ENCODE assay signal across 8 cellular contexts in the genomic region with DNA sequence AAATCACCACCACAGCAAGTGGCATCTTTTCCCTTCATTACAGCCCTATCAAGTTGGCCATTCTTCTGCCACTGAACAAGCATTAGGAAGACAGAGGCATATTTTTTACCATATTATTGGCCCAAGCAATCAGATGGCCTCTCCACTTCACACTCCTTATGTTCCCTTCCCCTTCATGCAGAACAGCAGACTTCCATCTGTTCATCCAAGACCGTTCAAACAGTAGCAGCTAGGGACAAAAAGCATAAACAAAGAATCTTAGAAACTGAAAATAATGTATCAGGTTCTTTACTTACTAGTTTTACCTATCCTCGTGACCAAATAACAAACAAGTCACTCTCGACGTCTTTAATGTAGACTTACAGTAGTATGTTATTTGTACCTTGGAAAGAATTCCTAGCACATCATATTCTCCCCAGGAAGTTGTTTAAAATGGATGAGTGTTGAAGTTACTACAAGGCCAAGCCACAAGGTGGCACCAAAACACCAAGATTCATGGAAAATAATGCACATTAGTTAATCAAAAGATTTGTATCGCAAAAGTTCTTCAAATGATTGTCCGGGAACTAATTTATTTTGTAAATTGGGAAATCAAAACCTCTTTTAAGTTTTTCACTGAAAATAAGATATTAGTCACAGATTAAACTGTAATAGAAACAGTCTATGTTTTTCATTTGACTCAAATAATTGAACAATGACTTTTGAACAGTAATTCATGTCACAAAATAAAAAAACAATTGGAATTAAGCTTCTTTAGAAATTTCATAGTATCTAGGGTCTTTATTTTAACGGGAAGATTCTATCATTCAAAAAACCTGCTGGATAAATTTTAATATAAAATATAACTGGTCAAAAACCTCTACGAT.
DNase-seq lines count a peak whose midpoint lies in the region; ATAC-seq and TF ChIP-seq lines count a peak whose summit lies in the region.

No MANE protein-coding gene starts in this region.

- CTCF ChIA-PET in activated CD4-positive, alpha-beta memory T cell treated with anti-CD3 and anti-CD28 coated beads for 36 hours (lab: Charles Lee): interaction anchor here (0.6 to 1.4 kb wide), 12 partner anchors 10 to 724 kb away, joined by 3 to 6 read pairs (median 3); no protein-coding TSS in a partner anchor

- H3K27ac Mint-ChIP-seq in activated CD4-positive, alpha-beta memory T cell treated with anti-CD3 and anti-CD28 coated beads for 36 hours: no peak overlapping the region
- H3K27ac Mint-ChIP-seq in neural progenitor cell: peak overlapping the region; percentile 27

- H3K27me3 Mint-ChIP-seq in activated CD4-positive, alpha-beta memory T cell treated with anti-CD3 and anti-CD28 coated beads for 36 hours: no peaks in the 10 kb centered on the region
- no peaks in the 10 kb centered on the region for H3K27me3 Mint-ChIP-seq in neural progenitor cell (ENCODE audit: insufficient read depth, low read depth)

- H3F3A ChIP-seq in neural progenitor cell (ENCODE audit: low read depth): no peaks in the 10 kb centered on the region

- TF ChIP-seq CTCF in BE2C (IDR thresholded peaks at IDR 0.05; ENCODE audit: low read depth, low read length): peak; percentile 79
- peak; percentile 70 for TF ChIP-seq CTCF in epithelial cell of esophagus (IDR thresholded peaks at IDR 0.05; ENCODE audit: insufficient read depth, low read depth, low read length, missing control alignments)
- peak; percentile 90 for TF ChIP-seq CTCF in neural progenitor cell (IDR thresholded peaks at IDR 0.05)
- peak; percentile 78 for TF ChIP-seq CTCF in upper lobe of right lung (IDR thresholded peaks at IDR 0.05)

- H3K4me3 ChIP-seq in BE2C (ENCODE audit: low read depth, low read length) (no peak overlapping the region), epithelial cell of esophagus (ENCODE audit: low read length) (no peak overlapping the region), neural progenitor cell (no peak overlapping the region), upper lobe of right lung (no peak overlapping the region)

- POLR2A ChIA-PET in activated CD4-positive, alpha-beta memory T cell treated with anti-CD3 and anti-CD28 coated beads for 36 hours (lab: Charles Lee): no interaction called here

- peaks cover 16% of the 10 kb centered on the region for H3K36me3 Mint-ChIP-seq in activated CD4-positive, alpha-beta memory T cell treated with anti-CD3 and anti-CD28 coated beads for 36 hours
- peaks cover 1% of the 10 kb centered on the region for H3K36me3 Mint-ChIP-seq in neural progenitor cell

- no peaks in the 10 kb centered on the region for H3K9me3 Mint-ChIP-seq in activated CD4-positive, alpha-beta memory T cell treated with anti-CD3 and anti-CD28 coated beads for 36 hours
- no peaks in the 10 kb centered on the region for H3K9me3 Mint-ChIP-seq in neural progenitor cell

- no peaks in the 10 kb centered on the region for H4K20me1 ChIP-seq in neural progenitor cell (ENCODE audit: low read depth)

- no peak overlapping the region for H3K9ac ChIP-seq in neural progenitor cell

- no peak overlapping the region for H2AFZ ChIP-seq in neural progenitor cell (replicated peaks)

- H3K36me3 ChIP-seq in BE2C: no peaks in the 10 kb centered on the region; the same call in 1 of the 2 replicates
- H3K36me3 ChIP-seq in neural progenitor cell: no peaks in the 10 kb centered on the region
- peaks cover 30% of the 10 kb centered on the region for H3K36me3 ChIP-seq in upper lobe of right lung

- H3K9me3 ChIP-seq in BE2C (no peaks in the 10 kb centered on the region), neural progenitor cell (ENCODE audit: low read depth) (no peaks in the 10 kb centered on the region), upper lobe of right lung (no peaks in the 10 kb centered on the region)

- ATAC-seq in GM21619 (IDR thresholded peaks at IDR 0.05; ENCODE audit: unreplicated experiment): peak; percentile 61
- ATAC-seq in upper lobe of right lung: peak; percentile 67
- ATAC-seq in HG03196 (IDR thresholded peaks at IDR 0.05; ENCODE audit: unreplicated experiment): no peak

- H3K27me3 ChIP-seq in BE2C (no peaks in the 10 kb centered on the region), neural progenitor cell (no peaks in the 10 kb centered on the region), upper lobe of right lung (no peaks in the 10 kb centered on the region)

- H3K4me1 ChIP-seq in BE2C: no peaks in the 10 kb centered on the region
- peaks cover 7% of the 10 kb centered on the region for H3K4me1 ChIP-seq in neural progenitor cell
- H3K4me1 ChIP-seq in upper lobe of right lung: no peaks in the 10 kb centered on the region

- no peaks in the 10 kb centered on the region for H3K79me2 ChIP-seq in neural progenitor cell (ENCODE audit: low read depth)

- intact Hi-C loops in activated CD4-positive, alpha-beta memory T cell treated with anti-CD3 and anti-CD28 coated beads for 36 hours (cut with micrococcal nuclease): loop anchor here (1.0 to 5.0 kb wide), 5 partner anchors 110 to 723 kb away; a partner anchor contains a TSS
- intact Hi-C loops in upper lobe of right lung (cut with DNase I): no loop called here

- DNase-seq in BE2C (peak; percentile 56), NCI-H345 (lab: John Stamatoyannopoulos, UW) (peak; percentile 41), epithelial cell of esophagus (ENCODE audit: low read depth) (peak; percentile 65), neural progenitor cell (ENCODE audit: low spot score) (peak; percentile 62), upper lobe of right lung (no peak)
- DNase-seq in activated CD4-positive, alpha-beta memory T cell treated with anti-CD3 and anti-CD28 coated beads for 36 hours: peak; percentile 40

- no peaks in the 10 kb centered on the region for H3K4me1 Mint-ChIP-seq in activated CD4-positive, alpha-beta memory T cell treated with anti-CD3 and anti-CD28 coated beads for 36 hours (ENCODE audit: low read depth)
- no peaks in the 10 kb centered on the region for H3K4me1 Mint-ChIP-seq in neural progenitor cell

- H3K4me2 ChIP-seq in neural progenitor cell: no peak overlapping the region

- H3K4me3 Mint-ChIP-seq in activated CD4-positive, alpha-beta memory T cell treated with anti-CD3 and anti-CD28 coated beads for 36 hours: no peak overlapping the region
- no peak overlapping the region for H3K4me3 Mint-ChIP-seq in neural progenitor cell

- H3K27ac ChIP-seq in neural progenitor cell (no peak overlapping the region), upper lobe of right lung (no peak overlapping the region)
